16 cellular contexts compared by ENCODE assay signal in the genomic region with DNA sequence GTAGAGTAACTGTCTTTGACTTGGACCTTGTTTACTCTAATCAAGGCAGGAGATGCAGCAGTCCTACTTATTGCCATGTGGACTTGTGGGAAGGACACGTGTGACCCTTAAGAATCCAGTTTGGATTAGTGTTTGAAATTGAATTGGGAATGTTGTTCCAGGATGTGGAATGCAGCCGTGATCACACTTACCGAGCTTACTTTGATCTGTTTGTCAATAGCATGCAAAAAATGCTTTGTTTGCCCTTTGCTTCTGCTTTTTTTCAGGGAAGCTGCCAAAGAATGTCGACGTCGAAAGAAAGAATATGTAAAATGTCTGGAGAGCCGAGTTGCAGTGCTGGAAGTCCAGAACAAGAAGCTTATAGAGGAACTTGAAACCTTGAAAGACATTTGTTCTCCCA.
A peak's percentile ranks its signal among the peaks of the same experiment; 100 is the strongest.
DNase-seq lines count a peak whose midpoint lies in the region; ATAC-seq and TF ChIP-seq lines count a peak whose summit lies in the region.
"Had no signal": no experiment of that assay in that cellular context is flagged by ENCODE, and none has a peak within 500 bp of the region (broad histone marks: within the 10 kb centered on the region; RNA-seq: fewer than 3 reads in every experiment).

No MANE protein-coding gene starts in this region.

- peaks cover 0 to 24% of the 10 kb centered on the region in 2 donors for H3K4me1 ChIP-seq in adrenal gland (replicated peaks in 1 of 2)
- H3K4me1 ChIP-seq in right lobe of liver = peaks cover 0 to 20% (median 0%) of the 10 kb centered on the region in 4 donors
- H3K4me1 ChIP-seq in subcutaneous abdominal adipose tissue (ENCODE audit: control insufficient read depth in 5 of 5, insufficient read depth in 5 of 5, low read length in 5 of 5) = peaks cover 8 to 36% (median 28%) of the 10 kb centered on the region in 5 donors
- H3K4me1 ChIP-seq in foreskin keratinocyte = no peaks in the 10 kb centered on the region
- H3K4me1 ChIP-seq: tibial artery had no signal

- TF ChIP-seq CTCF in adrenal gland (IDR thresholded peaks at IDR 0.05) (no peak), right lobe of liver (IDR thresholded peaks at IDR 0.05) (no peak), MCF 10A (IDR thresholded peaks at IDR 0.05; ENCODE audit: unreplicated experiment) (no peak), foreskin keratinocyte (conservative IDR thresholded peaks at IDR 0.05) (no peak)

- H3K4me3 Mint-ChIP-seq in activated CD4-positive, alpha-beta T cell treated with anti-CD3 and anti-CD28 coated beads, Interleukin-2, amount 10 ng/mL, durations not matched to agents 24 days and 14 days = no peak overlapping the region
- no peak overlapping the region for H3K4me3 Mint-ChIP-seq in MCF 10A (ENCODE audit: unreplicated experiment)
- H3K4me3 Mint-ChIP-seq: CD8-positive, alpha-beta T cell had no signal

- no peak for DNase-seq in activated CD4-positive, alpha-beta T cell treated with anti-CD3 and anti-CD28 coated beads, Interleukin-2, amount 10 ng/mL, durations not matched to agents 24 days and 14 days
- no peak for DNase-seq in activated CD4-positive, alpha-beta T cell treated with anti-CD3 and anti-CD28 coated beads for 1 hour
- DNase-seq in adrenal gland (peak in 1 of 7 donors; percentile 36), right lobe of liver (no peak), MCF 10A (ENCODE audit: unreplicated experiment) (no peak), NCI-H2107 (lab: John Stamatoyannopoulos, UW) (no peak), foreskin keratinocyte (no peak)
- DNase-seq: 8988T; activated CD4-positive, alpha-beta T cell treated with anti-CD3 and anti-CD28 coated beads, Interleukin-2, amount 50 U/mL, for 1 hour; CD8-positive, alpha-beta T cell; foreskin fibroblast; NCI-H2029; NCI-H774; tibial artery had no signal

- H3K9me3 Mint-ChIP-seq in activated CD4-positive, alpha-beta T cell treated with anti-CD3 and anti-CD28 coated beads, Interleukin-2, amount 10 ng/mL, durations not matched to agents 24 days and 14 days = no peaks in the 10 kb centered on the region
- H3K9me3 Mint-ChIP-seq in MCF 10A (ENCODE audit: unreplicated experiment) = no peaks in the 10 kb centered on the region
- H3K9me3 Mint-ChIP-seq: CD8-positive, alpha-beta T cell had no signal

- no peaks in the 10 kb centered on the region for H3K9me3 ChIP-seq in adrenal gland (replicated peaks in 1 of 3)
- no peaks in the 10 kb centered on the region for H3K9me3 ChIP-seq in right lobe of liver
- H3K9me3 ChIP-seq in subcutaneous abdominal adipose tissue (ENCODE audit: control insufficient read depth in 5 of 5, low read length in 5 of 5) = no peaks in the 10 kb centered on the region
- H3K9me3 ChIP-seq: tibial artery had no signal

- no peaks in the 10 kb centered on the region for H3K27me3 ChIP-seq in adrenal gland
- no peaks in the 10 kb centered on the region for H3K27me3 ChIP-seq in right lobe of liver
- no peaks in the 10 kb centered on the region for H3K27me3 ChIP-seq in subcutaneous abdominal adipose tissue (ENCODE audit: control insufficient read depth in 5 of 5, insufficient read depth in 4 of 5, low read length in 5 of 5)
- H3K27me3 ChIP-seq in foreskin keratinocyte = no peaks in the 10 kb centered on the region
- H3K27me3 ChIP-seq: tibial artery had no signal

- intact Hi-C loops in activated CD4-positive, alpha-beta T cell treated with anti-CD3 and anti-CD28 coated beads, Interleukin-2, amount 10 ng/mL, durations not matched to agents 24 days and 14 days (cut with micrococcal nuclease) = no loop called here
- intact Hi-C loops in adrenal gland (cut with DNase I) = no loop called here
- intact Hi-C loops in right lobe of liver (cut with DNase I) = loop anchor here (10.0 kb wide), 2 partner anchors 67 to 87 kb away; a partner anchor contains a TSS
- intact Hi-C loops in MCF 10A (cut with micrococcal nuclease) = no loop called here

- 49 to 58% (median 53%) methylated on average over 7 of the region's 7 CpGs for WGBS in adrenal gland, 4 donors
- WGBS in right lobe of liver (ENCODE audit: insufficient coverage, low coverage, low lambda C conversion rate, missing lambda C conversion rate) = 16% methylated on average over 7 of the region's 7 CpGs

- TF ChIP-seq POLR2A in adrenal gland (IDR thresholded peaks at IDR 0.05) (no peak), right lobe of liver (IDR thresholded peaks at IDR 0.05) (no peak)

- no peak overlapping the region for H3K4me3 ChIP-seq in adrenal gland
- H3K4me3 ChIP-seq in right lobe of liver = no peak overlapping the region
- H3K4me3 ChIP-seq in subcutaneous abdominal adipose tissue (ENCODE audit: low read depth in 1 of 5, low read length in 5 of 5) = peak overlapping the region in 4 of 5 donors; percentile 6 to 49 (median 14)
- H3K4me3 ChIP-seq: tibial artery had no signal

- CTCF ChIA-PET in MCF 10A (lab: Yijun Ruan, JAX) = interaction anchor here (0.6 to 0.8 kb wide), 2 partner anchors 90 to 815 kb away, joined by 3 read pairs; no protein-coding TSS in a partner anchor

- H3K36me3 Mint-ChIP-seq in activated CD4-positive, alpha-beta T cell treated with anti-CD3 and anti-CD28 coated beads, Interleukin-2, amount 10 ng/mL, durations not matched to agents 24 days and 14 days (ENCODE audit: low read depth) = peaks cover 58% of the 10 kb centered on the region
- peaks cover 14% of the 10 kb centered on the region for H3K36me3 Mint-ChIP-seq in MCF 10A (ENCODE audit: insufficient read depth, unreplicated experiment)

- H3K27ac ChIP-seq in adrenal gland (peak overlapping the region in 4 of 5 donors; percentile 0 to 78 (median 38)), right lobe of liver (peak overlapping the region in 1 of 3 donors; percentile 24), subcutaneous abdominal adipose tissue (ENCODE audit: low read depth, low read length) (no peak overlapping the region), foreskin keratinocyte (no peak overlapping the region)
- H3K27ac ChIP-seq: tibial artery had no signal

- peaks cover 51% of the 10 kb centered on the region for H3K4me1 Mint-ChIP-seq in activated CD4-positive, alpha-beta T cell treated with anti-CD3 and anti-CD28 coated beads, Interleukin-2, amount 10 ng/mL, durations not matched to agents 24 days and 14 days
- H3K4me1 Mint-ChIP-seq in MCF 10A (ENCODE audit: insufficient read depth, unreplicated experiment) = no peaks in the 10 kb centered on the region

- ATAC-seq in right lobe of liver (peak in 3 of 4 donors; percentile 5 to 18 (median 8)), foreskin keratinocyte (no peak)
- ATAC-seq: CD8-positive, alpha-beta T cell had no signal

- POLR2A ChIA-PET in MCF 10A (lab: Yijun Ruan, JAX) = interaction anchor here (0.7 to 1.4 kb wide), 4 partner anchors 10 to 85 kb away, joined by 3 to 4 read pairs (median 3); a partner anchor contains a TSS

- BruUV-seq in MCF 10A (replicated peaks; lab: Mats Ljungman, UMichigan) = no TSS peak

- H3K27ac Mint-ChIP-seq in activated CD4-positive, alpha-beta T cell treated with anti-CD3 and anti-CD28 coated beads, Interleukin-2, amount 10 ng/mL, durations not matched to agents 24 days and 14 days = peak overlapping the region; percentile 61
- H3K27ac Mint-ChIP-seq in MCF 10A (ENCODE audit: low read depth, unreplicated experiment) = no peak overlapping the region
- H3K27ac Mint-ChIP-seq: CD8-positive, alpha-beta T cell; progenitor cell of endocrine pancreas had no signal

- H3K27me3 Mint-ChIP-seq in activated CD4-positive, alpha-beta T cell treated with anti-CD3 and anti-CD28 coated beads, Interleukin-2, amount 10 ng/mL, durations not matched to agents 24 days and 14 days = no peaks in the 10 kb centered on the region
- H3K27me3 Mint-ChIP-seq in MCF 10A (ENCODE audit: insufficient read depth, unreplicated experiment) = no peaks in the 10 kb centered on the region
- H3K27me3 Mint-ChIP-seq: progenitor cell of endocrine pancreas had no signal

- peaks cover 0 to 31% of the 10 kb centered on the region in 2 donors for H3K36me3 ChIP-seq in adrenal gland (replicated peaks in 1 of 2)
- H3K36me3 ChIP-seq in right lobe of liver = no peaks in the 10 kb centered on the region
- H3K36me3 ChIP-seq in subcutaneous abdominal adipose tissue (ENCODE audit: control insufficient read depth in 5 of 5, insufficient read depth in 5 of 5, low read length in 5 of 5) = peaks cover 0 to 4% (median 0%) of the 10 kb centered on the region in 5 donors

- H3K9ac ChIP-seq in subcutaneous abdominal adipose tissue (ENCODE audit: low read length in 5 of 5) = peak overlapping the region in 1 of 5 donors; percentile 4

Comparison
In these comparisons a context has a peak if more than half of its experiments do, and no peak if none do; other contexts are left out.
1. H3K27ac ChIP-seq: peak in adrenal gland (4 of 5); none in subcutaneous abdominal adipose tissue (single experiment) and foreskin keratinocyte (single experiment).
2. H3K4me3 ChIP-seq: peak in subcutaneous abdominal adipose tissue (4 of 5); none in adrenal gland (0 of 4) and right lobe of liver (0 of 3).
3. intact Hi-C loops: an anchor here in right lobe of liver (10.0 kb wide); none called in activated CD4-positive, alpha-beta T cell treated with anti-CD3 and anti-CD28 coated beads, Interleukin-2, amount 10 ng/mL, durations not matched to agents 24 days and 14 days, adrenal gland and MCF 10A.